In the genomic region with DNA sequence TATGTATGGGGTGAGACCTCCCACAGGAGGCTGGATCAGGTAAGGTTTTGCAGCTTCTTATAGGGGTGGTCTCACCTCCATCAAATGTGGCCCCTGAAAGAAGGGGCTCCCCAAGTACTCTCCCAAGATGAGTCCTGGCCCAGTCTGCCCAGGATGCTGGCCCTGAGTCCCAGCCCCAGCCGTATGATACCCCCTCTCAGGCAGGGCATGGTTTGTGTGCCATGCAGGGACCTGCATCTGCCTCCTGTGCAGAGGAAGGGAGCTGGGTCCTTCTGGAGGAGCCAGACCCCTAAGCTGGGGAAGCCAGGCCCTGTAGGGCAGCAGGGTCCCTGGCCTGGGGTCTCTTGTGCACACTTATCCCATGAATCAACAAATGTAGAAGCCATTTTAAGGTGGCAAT, we compare ENCODE assay signal across 10 cellular contexts. TPM values are rescaled to one million over a fixed set of nuclear protein-coding genes. Genes with fewer than 3 reads are reported as not detected.
"Had no signal": no experiment of that assay in that cellular context is flagged by ENCODE, and none has a peak within 500 bp of the region (broad histone marks: within the 10 kb centered on the region; RNA-seq: fewer than 3 reads in every experiment).

No MANE protein-coding gene starts in this region.

- H3K4me3 ChIP-seq: K562 had no signal

- H3K27ac ChIP-seq: HL-60 had no signal

- DNase-seq: IMR-90, KBM-7, KG1 had no signal

- FAIRE-seq: HepG2, HTR-8/SVneo, K562 had no signal

- ATAC-seq: HepG2, K562 had no signal

RNA-seq across cellular contexts. Expression of a gene that starts 35.1 kb away (rescaled TPM):
- total RNA-seq: HepG2, HT-29, HT1080, IMR-90, K562 had no signal
- polyA plus RNA-seq: HepG2, IgD-negative memory B cell, IMR-90, K562 had no signal
